In the genomic region with DNA sequence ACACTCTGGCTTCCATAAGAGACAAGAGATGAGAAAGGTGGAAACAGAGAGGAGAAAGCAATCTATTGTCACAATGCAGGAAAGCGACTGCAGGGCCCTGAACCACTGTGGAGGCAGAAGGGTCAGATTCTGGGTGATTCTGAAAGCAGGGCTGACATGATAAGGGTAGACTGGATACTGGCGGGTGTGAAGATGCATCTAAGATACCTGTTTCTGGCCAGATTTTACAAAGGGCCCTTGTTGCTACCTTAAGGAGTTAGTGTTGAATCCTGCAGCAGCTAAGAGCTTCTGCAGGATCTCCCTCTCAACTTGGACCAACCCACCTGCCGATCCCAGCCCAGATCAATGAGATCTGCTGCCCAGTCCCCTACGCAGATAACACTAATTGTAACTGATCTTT, we compare ENCODE assay signal across 10 cellular contexts. TPM values are rescaled to one million over a fixed set of nuclear protein-coding genes. Genes with fewer than 3 reads are reported as not detected.
DNase-seq lines count a peak whose midpoint lies in the region; ATAC-seq and TF ChIP-seq lines count a peak whose summit lies in the region.
"Had no signal": no experiment of that assay in that cellular context is flagged by ENCODE, and none has a peak within 500 bp of the region (broad histone marks: within the 10 kb centered on the region; RNA-seq: fewer than 3 reads in every experiment).

No MANE protein-coding gene starts in this region.

- TF ChIP-seq CTCF in HCT116 (IDR thresholded peaks at IDR 0.05 in 2 of 3, conservative IDR thresholded peaks at IDR 0.05 in 1 of 3; ENCODE audit: borderline replicate concordance in 1 of 3, insufficient read depth in 1 of 3, low read depth in 2 of 3, low read length in 2 of 3) (no peak), nephron (IDR thresholded peaks at IDR 0.05; ENCODE audit: unreplicated experiment in 3 of 3) (no peak), prostate gland (IDR thresholded peaks at IDR 0.05) (no peak)

- ATAC-seq in HCT116 = no peak
- no peak for ATAC-seq in activated naive CD4-positive, alpha-beta T cell treated with anti-CD3 and anti-CD28 coated beads, Interleukin-2, amount 50 U/mL, for 72 hours

- H3K27me3 Mint-ChIP-seq in CD4-positive, alpha-beta memory T cell = no peaks in the 10 kb centered on the region
- peaks cover 11% of the 10 kb centered on the region for H3K27me3 Mint-ChIP-seq in nephron (ENCODE audit: low read depth)

- POLR2A ChIA-PET in CD4-positive, alpha-beta memory T cell (lab: Charles Lee; ENCODE audit: partially characterized antibody) = interaction anchor here (0.9 to 6.4 kb wide), 15 partner anchors 8 to 238 kb away, joined by 3 to 80 read pairs (median 12); a partner anchor contains a TSS
- POLR2A ChIA-PET in HCT116 (lab: Charles Lee) = interaction anchor here (0.6 kb wide), 1 partner anchor 241 kb away, joined by 3 read pairs; no protein-coding TSS in a partner anchor

- no peak overlapping the region for H2AFZ ChIP-seq in HCT116 (ENCODE audit: low read depth, low read length, poor library complexity, severe bottlenecking)

- peak overlapping the region; percentile 88 for H3K4me2 ChIP-seq in HCT116 (ENCODE audit: low read length)

- RAD21 ChIA-PET in HCT116 (lab: Charles Lee; ENCODE audit: low non-redundant PET in 1 of 2, low total read pairs in 2 of 2, uncharacterized antibody in 2 of 2, unreplicated experiment in 2 of 2) = no interaction called here

- H3K4me3 Mint-ChIP-seq in CD4-positive, alpha-beta memory T cell = peak overlapping the region in 7 of 8 donors; percentile 54 to 98 (median 75)
- H3K4me3 Mint-ChIP-seq in nephron = peak overlapping the region; percentile 84 to 94 (median 94)

- no peaks in the 10 kb centered on the region for H3K79me2 ChIP-seq in HCT116 (ENCODE audit: insufficient read depth, low read length)

- no peak overlapping the region for H3K9ac ChIP-seq in HCT116 (ENCODE audit: low read length)

- no peak for TF ChIP-seq RAD21 in HCT116 (IDR thresholded peaks at IDR 0.05; ENCODE audit: low read depth)

- WGBS in prostate gland = 94% methylated on average over 4 of the region's 4 CpGs

- intact Hi-C loops in CD4-positive, alpha-beta memory T cell (cut with micrococcal nuclease) = no loop called here
- intact Hi-C loops in HCT116 (cut with micrococcal nuclease) = loop anchor here (10.0 kb wide), 1 partner anchor 182 kb away; a partner anchor contains a TSS
- intact Hi-C loops in prostate gland (cut with DNase I) = loop anchor here (10.0 kb wide), 1 partner anchor 108 kb away; no protein-coding TSS in a partner anchor

- H3K36me3 ChIP-seq in CD4-positive, alpha-beta memory T cell (ENCODE audit: insufficient read depth, low read length) = no peaks in the 10 kb centered on the region
- no peaks in the 10 kb centered on the region for H3K36me3 ChIP-seq in HCT116 (ENCODE audit: control insufficient read depth in 1 of 2, insufficient read depth in 2 of 2, low read length in 2 of 2)
- H3K36me3 ChIP-seq in prostate gland = no peaks in the 10 kb centered on the region

- H3K9me3 Mint-ChIP-seq in CD4-positive, alpha-beta memory T cell = peaks cover 0 to 16% (median 1%) of the 10 kb centered on the region in 8 donors
- H3K9me3 Mint-ChIP-seq in activated naive CD4-positive, alpha-beta T cell treated with anti-CD3 and anti-CD28 coated beads, Interleukin-2, amount 50 U/mL, for 72 hours = peaks cover 4 to 7% of the 10 kb centered on the region in 2 donors
- no peaks in the 10 kb centered on the region for H3K9me3 Mint-ChIP-seq in nephron

- H3K27ac Mint-ChIP-seq in CD4-positive, alpha-beta memory T cell = peak overlapping the region; percentile 81 to 96 (median 92)
- H3K27ac Mint-ChIP-seq in activated naive CD4-positive, alpha-beta T cell treated with anti-CD3 and anti-CD28 coated beads, Interleukin-2, amount 50 U/mL, for 72 hours = peak overlapping the region; percentile 1 to 98
- peak overlapping the region; percentile 60 to 74 (median 68) for H3K27ac Mint-ChIP-seq in nephron

- no peak overlapping the region for H3K4me3 ChIP-seq in CD4-positive, alpha-beta memory T cell (ENCODE audit: low read length in 2 of 2)
- H3K4me3 ChIP-seq in HCT116 (replicated peaks in 1 of 2; ENCODE audit: low read depth in 1 of 2, low read length in 2 of 2) = peak overlapping the region in 1 of 2 experiments; percentile 65; a peak in 1 of 4 replicates
- no peak overlapping the region for H3K4me3 ChIP-seq in prostate gland

- BruUV-seq in HCT116 (replicated peaks; lab: Mats Ljungman, UMichigan) = no TSS peak

- no peak for DNase-seq in CD4-positive, alpha-beta memory T cell
- DNase-seq in HCT116 (ENCODE audit: low read depth, low spot score) (no peak), NCI-H146 treated with DMSO at 0.1 percent for 48 hours (lab: John Stamatoyannopoulos, UW; ENCODE audit: unreplicated experiment) (no peak), NCI-H2171 (lab: John Stamatoyannopoulos, UW) (no peak), prostate gland (ENCODE audit: low spot score) (no peak)
- DNase-seq in activated naive CD4-positive, alpha-beta T cell treated with anti-CD3 and anti-CD28 coated beads, Interleukin-2, amount 50 U/mL, for 72 hours (ENCODE audit: low spot score in 2 of 2) = no peak
- DNase-seq: DMS153, NCI-H187 treated with DMSO at 0.1 percent for 48 hours had no signal

- H3K36me3 Mint-ChIP-seq in CD4-positive, alpha-beta memory T cell = peaks cover 11 to 34% of the 10 kb centered on the region in 2 donors
- peaks cover 13 to 17% of the 10 kb centered on the region in 2 donors for H3K36me3 Mint-ChIP-seq in activated naive CD4-positive, alpha-beta T cell treated with anti-CD3 and anti-CD28 coated beads, Interleukin-2, amount 50 U/mL, for 72 hours
- H3K36me3 Mint-ChIP-seq in nephron (ENCODE audit: low read depth) = no peaks in the 10 kb centered on the region

- H4K20me1 ChIP-seq in HCT116 (ENCODE audit: insufficient read depth) = no peaks in the 10 kb centered on the region

- CTCF ChIA-PET in CD4-positive, alpha-beta memory T cell (lab: Charles Lee; ENCODE audit: partially characterized antibody) = interaction anchor here (0.6 to 1.4 kb wide), 4 partner anchors 131 to 204 kb away, joined by 3 read pairs; no protein-coding TSS in a partner anchor
- CTCF ChIA-PET in HCT116 (lab: Charles Lee) = no interaction called here

- H3K4me1 Mint-ChIP-seq in CD4-positive, alpha-beta memory T cell = peaks cover 22 to 46% (median 33%) of the 10 kb centered on the region in 4 donors
- peaks cover 4% of the 10 kb centered on the region for H3K4me1 Mint-ChIP-seq in nephron

- H3K4me1 ChIP-seq in CD4-positive, alpha-beta memory T cell (ENCODE audit: insufficient read depth, low read length) = peaks cover 25% of the 10 kb centered on the region
- H3K4me1 ChIP-seq in HCT116 (ENCODE audit: control insufficient read depth in 1 of 2, insufficient read depth in 2 of 2, low read length in 2 of 2) (peaks cover 14 to 28% of the 10 kb centered on the region in 2 experiments), prostate gland (replicated peaks) (no peaks in the 10 kb centered on the region)

- no peaks in the 10 kb centered on the region for H3K9me3 ChIP-seq in CD4-positive, alpha-beta memory T cell (ENCODE audit: control insufficient read depth in 1 of 2, low read length in 2 of 2)
- H3K9me3 ChIP-seq in HCT116 (ENCODE audit: control insufficient read depth in 1 of 2, insufficient read depth in 1 of 2, low read depth in 1 of 2, low read length in 2 of 2) = no peaks in the 10 kb centered on the region; a peak in 1 of 4 replicates
- no peaks in the 10 kb centered on the region for H3K9me3 ChIP-seq in prostate gland

- peak overlapping the region; percentile 92 for H3K27ac ChIP-seq in CD4-positive, alpha-beta memory T cell (ENCODE audit: low read depth, low read length)
- H3K27ac ChIP-seq in HCT116 (ENCODE audit: low read depth, low read length) (peak overlapping the region; percentile 89), prostate gland (no peak overlapping the region)

- H3K9me2 ChIP-seq in HCT116 (ENCODE audit: insufficient read depth) = no peaks in the 10 kb centered on the region

- no peaks in the 10 kb centered on the region for H3K27me3 ChIP-seq in CD4-positive, alpha-beta memory T cell (ENCODE audit: insufficient read depth, low read length)
- no peaks in the 10 kb centered on the region for H3K27me3 ChIP-seq in HCT116 (ENCODE audit: insufficient read depth, low read length)
- no peaks in the 10 kb centered on the region for H3K27me3 ChIP-seq in prostate gland (replicated peaks; ENCODE audit: insufficient read depth)

- TF ChIP-seq POLR2A in HCT116 (IDR thresholded peaks at IDR 0.05; ENCODE audit: borderline replicate concordance, extremely low read depth, insufficient read depth, insufficient read length) (no peak), prostate gland (IDR thresholded peaks at IDR 0.05) (no peak)

RNA-seq across cellular contexts. Expression of a gene that starts 6.1 kb away (rescaled TPM):
- under 1 TPM; 0.35 to 0.42 TPM for total RNA-seq in CD4-positive, alpha-beta memory T cell
- under 1 TPM in 1 of 2 donors, not detected in 1; 0.05 TPM for polyA plus RNA-seq in CD4-positive, alpha-beta memory T cell
- 0.15 TPM for total RNA-seq in HCT116 (2021; ENCODE audit: unreplicated experiment)
- 0.02 TPM in 1 of 2 replicates, not detected in the other for polyA plus RNA-seq in HCT116 (2012)
- total RNA-seq in activated naive CD4-positive, alpha-beta T cell treated with anti-CD3 and anti-CD28 coated beads, Interleukin-2, amount 50 U/mL, for 72 hours = under 1 TPM in 1 of 2 donors, not detected in 1; 0.16 TPM
- 1 to 10 TPM in 1 of 2 donors, under 1 TPM in 1; 0.77 to 5.9 TPM for total RNA-seq in prostate gland
- total RNA-seq: bronchial epithelial cell had no signal

RNA-seq across cellular contexts. Expression of a gene that starts 20.8 kb away (rescaled TPM):
- 10 to 100 TPM; 44.0 to 45.1 TPM for total RNA-seq in CD4-positive, alpha-beta memory T cell
- 10 to 100 TPM; 29.3 to 37.8 TPM for polyA plus RNA-seq in CD4-positive, alpha-beta memory T cell
- total RNA-seq in HCT116 (2021; ENCODE audit: unreplicated experiment) = 31.4 TPM
- polyA plus RNA-seq in HCT116 (2012) = 24.2 and 28.2 TPM in 2 replicates
- 10 to 100 TPM; 16.2 to 20.6 TPM for total RNA-seq in activated naive CD4-positive, alpha-beta T cell treated with anti-CD3 and anti-CD28 coated beads, Interleukin-2, amount 50 U/mL, for 72 hours
- 10 to 100 TPM; 51.2 to 88.8 TPM for total RNA-seq in prostate gland

RNA-seq across cellular contexts. Expression of a gene that starts 27.6 kb away (rescaled TPM):
- 10 to 100 TPM; 27.7 to 29.2 TPM for total RNA-seq in CD4-positive, alpha-beta memory T cell
- polyA plus RNA-seq in CD4-positive, alpha-beta memory T cell = 10 to 100 TPM in 1 of 2 donors, 1 to 10 TPM in 1; 6.7 to 11.6 TPM
- total RNA-seq in HCT116 (2021; ENCODE audit: unreplicated experiment) = 8.8 TPM
- polyA plus RNA-seq in HCT116 (2012) = 3.2 and 5.0 TPM in 2 replicates
- total RNA-seq in activated naive CD4-positive, alpha-beta T cell treated with anti-CD3 and anti-CD28 coated beads, Interleukin-2, amount 50 U/mL, for 72 hours = 10 to 100 TPM in 1 of 2 donors, 1 to 10 TPM in 1; 9.2 to 19.3 TPM
- total RNA-seq in prostate gland = 10 to 100 TPM in 1 of 2 donors, 1 to 10 TPM in 1; 8.2 to 18.6 TPM

RNA-seq across cellular contexts. Expression of a gene that starts 42.7 kb away (rescaled TPM):
- 10 to 100 TPM; 14.2 to 19.0 TPM for total RNA-seq in CD4-positive, alpha-beta memory T cell
- 1 to 10 TPM; 3.2 to 3.4 TPM for polyA plus RNA-seq in CD4-positive, alpha-beta memory T cell
- total RNA-seq in HCT116 (2021; ENCODE audit: unreplicated experiment) (0.49 TPM), prostate gland (10 to 100 TPM in 1 of 2 donors, 1 to 10 TPM in 1; 4.4 to 15.5 TPM)
- polyA plus RNA-seq in HCT116 (2012) = 0.15 and 0.39 TPM in 2 replicates
- 1 to 10 TPM; 5.4 to 5.9 TPM for total RNA-seq in activated naive CD4-positive, alpha-beta T cell treated with anti-CD3 and anti-CD28 coated beads, Interleukin-2, amount 50 U/mL, for 72 hours

RNA-seq across cellular contexts. Expression of a gene that starts 42.8 kb away (rescaled TPM):
- total RNA-seq in CD4-positive, alpha-beta memory T cell = 10 to 100 TPM; 82.7 to 88.1 TPM
- 10 to 100 TPM; 10.8 to 24.5 TPM for polyA plus RNA-seq in CD4-positive, alpha-beta memory T cell
- total RNA-seq in HCT116 (2021; ENCODE audit: unreplicated experiment) = 10.3 TPM
- polyA plus RNA-seq in HCT116 (2012) = 4.1 and 5.8 TPM in 2 replicates
- total RNA-seq in activated naive CD4-positive, alpha-beta T cell treated with anti-CD3 and anti-CD28 coated beads, Interleukin-2, amount 50 U/mL, for 72 hours = 10 to 100 TPM in 1 of 2 donors, 1 to 10 TPM in 1; 7.4 to 26.0 TPM
- 10 to 100 TPM; 34.9 to 41.5 TPM for total RNA-seq in prostate gland

Comparison
In these comparisons a context has a peak if more than half of its experiments do, and no peak if none do; other contexts are left out.
1. H3K27ac ChIP-seq: peak in CD4-positive, alpha-beta memory T cell (single experiment) and HCT116 (single experiment); none in prostate gland (0 of 2).
2. Peak in every context shown above with its lines, with median percentiles within 50 percentile points of each other: H3K27ac Mint-ChIP-seq.